Comparison of ENCODE assay signal across 8 cellular contexts in genomic region chr3:197792019-197792647, GRCh38. TPM values are rescaled to one million over a fixed set of nuclear protein-coding genes. Genes with fewer than 3 reads are reported as not detected.
DNase-seq lines count a peak whose midpoint lies in the region; FAIRE-seq and TF ChIP-seq lines count a peak whose summit lies in the region.

No MANE protein-coding gene starts in this region.

- H3K36me3 ChIP-seq in bronchial epithelial cell (ENCODE audit: control insufficient read depth, insufficient read depth, low read length) (no peaks in the 10 kb centered on the region), urinary bladder (ENCODE audit: insufficient read depth) (no peaks in the 10 kb centered on the region)

- peaks cover 32% of the 10 kb centered on the region for H3K4me1 ChIP-seq in mononuclear cell (ENCODE audit: insufficient read depth, low read length)
- H3K4me1 ChIP-seq in urinary bladder (ENCODE audit: insufficient read depth), result peaks cover 3% of the 10 kb centered on the region

- WGBS in urinary bladder, result 28% methylated on average over 17 of the region's 17 CpGs

- DNase-seq in DMS53 (lab: John Stamatoyannopoulos, UW) (peak; percentile 15), DMS53 treated with DMSO at 0.1 percent for 48 hours (lab: John Stamatoyannopoulos, UW; ENCODE audit: unreplicated experiment) (no peak), SK-N-DZ (ENCODE audit: low spot score) (peak; percentile 14), bronchial epithelial cell (ENCODE audit: low read depth) (peak; percentile 20), NCI-H510A (lab: John Stamatoyannopoulos, UW) (no peak), D721Med (ENCODE audit: insufficient read length, low spot score) (no peak)

- no peaks in the 10 kb centered on the region for H3K9me3 ChIP-seq in mononuclear cell (ENCODE audit: low read depth, low read length)

- H3K4me3 ChIP-seq in bronchial epithelial cell (ENCODE audit: low read depth, low read length) (peak overlapping the region; percentile 66), mononuclear cell (ENCODE audit: low read length) (peak overlapping the region; percentile 74), urinary bladder (ENCODE audit: low read depth, low read length) (peak overlapping the region; percentile 93)

- H3K27me3 ChIP-seq in bronchial epithelial cell (ENCODE audit: control insufficient read depth, insufficient read depth, low read length) (no peaks in the 10 kb centered on the region), mononuclear cell (ENCODE audit: insufficient read depth, low read length) (no peaks in the 10 kb centered on the region)

- no peak overlapping the region for H3K27ac ChIP-seq in urinary bladder (ENCODE audit: low read depth)

- no peak for FAIRE-seq in bronchial epithelial cell (lab: Jason Lieb, UNC)
- FAIRE-seq in D721Med (lab: Jason Lieb, UNC), result no peak

- TF ChIP-seq CTCF in bronchial epithelial cell (IDR thresholded peaks at IDR 0.05; ENCODE audit: insufficient read depth, low read length, severe bottlenecking) (no peak), D721Med (IDR thresholded peaks at IDR 0.05; ENCODE audit: insufficient read depth, missing control alignments) (no peak)

RNA-seq across cellular contexts. Expression of gene LRCH3, which starts 1.1 kb away (rescaled TPM):
- 23.5 and 25.5 TPM in 2 replicates for polyA plus RNA-seq in SK-N-DZ (2014; cell fraction: cytosol; rRNA removed)
- polyA plus RNA-seq in SK-N-DZ (2014; cell fraction: nucleus; rRNA removed), result 33.4 and 53.4 TPM in 2 replicates
- total RNA-seq in bronchial epithelial cell, result 25.5 and 33.8 TPM in 2 replicates
- total RNA-seq in mononuclear cell, result 51.3 TPM
- 138 TPM for total RNA-seq in urinary bladder
- 21.1 TPM for polyA plus RNA-seq in urinary bladder

RNA-seq across cellular contexts. Expression of gene FYTTD1, which starts 42.5 kb away (rescaled TPM):
- polyA plus RNA-seq in SK-N-DZ (2014; cell fraction: cytosol; rRNA removed), result 37.3 and 42.3 TPM in 2 replicates
- 27.8 and 37.0 TPM in 2 replicates for polyA plus RNA-seq in SK-N-DZ (2014; cell fraction: nucleus; rRNA removed)
- total RNA-seq in bronchial epithelial cell (37.9 and 47.4 TPM in 2 replicates), mononuclear cell (60.2 TPM), urinary bladder (56.4 TPM)
- 36.5 TPM for polyA plus RNA-seq in urinary bladder

RNA-seq across cellular contexts. Expression of gene RUBCN, which starts 55.4 kb away (rescaled TPM):
- polyA plus RNA-seq in SK-N-DZ (2014; cell fraction: cytosol; rRNA removed), result 11.3 and 12.7 TPM in 2 replicates
- polyA plus RNA-seq in SK-N-DZ (2014; cell fraction: nucleus; rRNA removed), result 14.2 and 22.1 TPM in 2 replicates
- total RNA-seq in bronchial epithelial cell (9.2 and 10.8 TPM in 2 replicates), mononuclear cell (36.7 TPM), urinary bladder (7.9 TPM)
- polyA plus RNA-seq in urinary bladder, result 14.6 TPM

Comparison
In these comparisons a context has a peak if more than half of its experiments do, and no peak if none do; other contexts are left out.
1. DNase-seq: peak in DMS53 (single experiment), SK-N-DZ (single experiment) and bronchial epithelial cell (single experiment); none in DMS53 treated with DMSO at 0.1 percent for 48 hours (single experiment), NCI-H510A (single experiment) and D721Med (single experiment).
2. Peak in every context shown above with its lines, with median percentiles within 50 percentile points of each other: H3K4me3 ChIP-seq.